8 cellular contexts compared by ENCODE assay signal in genomic region chr4:13483142-13484044, GRCh38. TPM values are rescaled to one million over a fixed set of nuclear protein-coding genes. Genes with fewer than 3 reads are reported as not detected.
A peak's percentile ranks its signal among the peaks of the same experiment; 100 is the strongest.
DNase-seq lines count a peak whose midpoint lies in the region; ATAC-seq, FAIRE-seq and TF ChIP-seq lines count a peak whose summit lies in the region.

No MANE protein-coding gene starts in this region.

- H3K27ac ChIP-seq in keratinocyte (ENCODE audit: control insufficient read depth, insufficient read depth, low read length) = peak overlapping the region; percentile 99
- H3K27ac ChIP-seq in smooth muscle cell (ENCODE audit: low read depth) = peak overlapping the region; percentile 97

- H3K9me3 ChIP-seq in keratinocyte (ENCODE audit: control insufficient read depth, low read depth, low read length) = no peaks in the 10 kb centered on the region
- H3K9me3 ChIP-seq in smooth muscle cell (replicated peaks; ENCODE audit: low read depth) = no peaks in the 10 kb centered on the region

- H3K27me3 ChIP-seq in keratinocyte (ENCODE audit: control insufficient read depth, extremely low read depth, insufficient read depth, low read length) = no peaks in the 10 kb centered on the region
- H3K27me3 ChIP-seq in smooth muscle cell (ENCODE audit: low read depth) = no peaks in the 10 kb centered on the region

- H3K4me2 ChIP-seq in keratinocyte (ENCODE audit: control insufficient read depth, extremely low read depth, insufficient read depth, low read depth, low read length) (peak overlapping the region; percentile 87), smooth muscle cell (peak overlapping the region; percentile 85)

- H3K79me2 ChIP-seq in keratinocyte (ENCODE audit: control insufficient read depth, insufficient read depth, low read length) (peaks cover 27% of the 10 kb centered on the region), smooth muscle cell (ENCODE audit: low read depth) (peaks cover 43% of the 10 kb centered on the region)

- H2AFZ ChIP-seq in keratinocyte (ENCODE audit: control insufficient read depth, low read length) = peak overlapping the region; percentile 79
- peak overlapping the region; percentile 92 for H2AFZ ChIP-seq in smooth muscle cell (ENCODE audit: low read depth)

- no peaks in the 10 kb centered on the region for H3K9me1 ChIP-seq in keratinocyte (ENCODE audit: control insufficient read depth, extremely low read depth, insufficient read depth, low read length)

- TF ChIP-seq CTCF in keratinocyte (optimal IDR thresholded peaks at IDR 0.05 in 1 of 3, IDR thresholded peaks at IDR 0.05 in 1 of 3, conservative IDR thresholded peaks at IDR 0.05 in 1 of 3; ENCODE audit: extremely low read depth in 1 of 3, insufficient read depth in 2 of 3, low read length in 3 of 3) = no peak
- no peak for TF ChIP-seq CTCF in smooth muscle cell (IDR thresholded peaks at IDR 0.05; ENCODE audit: borderline replicate concordance, insufficient read depth, poor library complexity, severe bottlenecking)

- no peak for FAIRE-seq in keratinocyte (lab: Jason Lieb, UNC)

- H3K9ac ChIP-seq in keratinocyte (ENCODE audit: control insufficient read depth, extremely low read depth, insufficient read depth, low read length) (peak overlapping the region; percentile 96), smooth muscle cell (ENCODE audit: low read depth) (peak overlapping the region; percentile 99)

- ATAC-seq in GM21619 (IDR thresholded peaks at IDR 0.05; ENCODE audit: unreplicated experiment) = peak; percentile 16

- dilution Hi-C loops in keratinocyte (cut with MboI; ENCODE audit: extremely low pct_ligation_motif_present, low sequenced_read_pairs) = no loop called here

- H4K20me1 ChIP-seq in keratinocyte (ENCODE audit: control insufficient read depth, extremely low read depth, insufficient read depth, low read length) = no peaks in the 10 kb centered on the region
- H4K20me1 ChIP-seq in smooth muscle cell (ENCODE audit: low read depth) = peaks cover 14% of the 10 kb centered on the region

- peaks cover 4% of the 10 kb centered on the region for H3F3A ChIP-seq in smooth muscle cell (ENCODE audit: low read depth)

- H3K4me1 ChIP-seq in keratinocyte (ENCODE audit: control insufficient read depth, extremely low read depth, insufficient read depth, low read length) (peaks cover 17% of the 10 kb centered on the region), smooth muscle cell (ENCODE audit: low read depth) (peaks cover 26% of the 10 kb centered on the region)

- no peaks in the 10 kb centered on the region for H3K36me3 ChIP-seq in keratinocyte (ENCODE audit: control insufficient read depth in 2 of 2, extremely low read depth in 1 of 2, insufficient read depth in 2 of 2, low read length in 2 of 2)
- H3K36me3 ChIP-seq in smooth muscle cell (ENCODE audit: low read depth) = no peaks in the 10 kb centered on the region

- DNase-seq in G401 (ENCODE audit: low spot score) = peak; percentile 60
- DNase-seq in HuH-7.5 (ENCODE audit: low spot score) = peak; percentile 43
- DNase-seq in SW480 (ENCODE audit: low spot score) = peak; percentile 45
- DNase-seq in cerebellum (ENCODE audit: low spot score) = peak; percentile 23
- DNase-seq in keratinocyte (ENCODE audit: low read depth, low spot score) = no peak
- peak; percentile 80 for DNase-seq in smooth muscle cell (lab: John Stamatoyannopoulos, UW; ENCODE audit: unreplicated experiment)
- DNase-seq in NCI-H1436 (lab: John Stamatoyannopoulos, UW) = no peak

- H3K4me3 ChIP-seq in keratinocyte (ENCODE audit: control insufficient read depth in 2 of 3, extremely low read depth in 1 of 3, insufficient read depth in 2 of 3, low read depth in 1 of 3, low read length in 3 of 3) (peak overlapping the region; percentile 86 to 97 (median 93)), smooth muscle cell (peak overlapping the region; percentile 88)

- WGBS in smooth muscle cell (ENCODE audit: low lambda C conversion rate) = 4% methylated on average over 35 of the region's 38 CpGs

- in situ Hi-C loops in G401 (cut with HindIII; ENCODE audit: low sequenced_read_pairs) = no loop called here

RNA-seq across cellular contexts. Expression of gene RAB28, which starts 0.7 kb away (rescaled TPM):
- total RNA-seq in G401 (2014; rRNA removed; shearing (Covaris generic)) = 22.0 and 36.8 TPM in 2 replicates
- 23.4 TPM for total RNA-seq in cerebellum
- polyA plus RNA-seq in keratinocyte = 11.2 to 19.7 TPM (median 11.6 TPM) in 3 replicates
- polyA plus RNA-seq in keratinocyte (2011; ENCODE audit: low read depth) = 11.0 TPM
- polyA plus RNA-seq in keratinocyte (2011; cell fraction: cytosol; rRNA removed) = 9.6 and 17.4 TPM in 2 replicates
- polyA plus RNA-seq in keratinocyte (2011; cell fraction: nucleus; rRNA removed) = 10.8 and 13.7 TPM in 2 replicates
- polyA plus RNA-seq in keratinocyte (2012; ENCODE audit: low replicate concordance) = 9.0 and 9.7 TPM in 2 replicates
- polyA minus RNA-seq in keratinocyte = 0.79 to 6.7 TPM (median 2.8 TPM) in 3 replicates
- polyA minus RNA-seq in keratinocyte (2011; cell fraction: cytosol; rRNA and poly(A)+ RNA removed) = 7.5 TPM
- polyA minus RNA-seq in keratinocyte (2011; cell fraction: nucleus; rRNA and poly(A)+ RNA removed) = 7.1 and 11.3 TPM in 2 replicates
- 37.2 and 40.7 TPM in 2 replicates for total RNA-seq in smooth muscle cell
- polyA plus RNA-seq in smooth muscle cell = 32.8 and 36.8 TPM in 2 replicates

Comparison
In these comparisons a context has a peak if more than half of its experiments do, and no peak if none do; other contexts are left out.
1. DNase-seq: peak in G401 (single experiment), HuH-7.5 (single experiment), SW480 (single experiment), cerebellum (single experiment) and smooth muscle cell (single experiment); none in keratinocyte (single experiment) and NCI-H1436 (single experiment).